12 cellular contexts compared by ENCODE assay signal in genomic region chr6:22888147-22888831, GRCh38.
DNase-seq lines count a peak whose midpoint lies in the region; ATAC-seq, FAIRE-seq and TF ChIP-seq lines count a peak whose summit lies in the region.
"Had no signal": no experiment of that assay in that cellular context is flagged by ENCODE, and none has a peak within 500 bp of the region (broad histone marks: within the 10 kb centered on the region; RNA-seq: fewer than 3 reads in every experiment).

No MANE protein-coding gene starts in this region.

- no peak overlapping the region for H2BK15ac ChIP-seq in H1 (ENCODE audit: low read length)

- no peak overlapping the region for H4K91ac ChIP-seq in H1 (replicated peaks; ENCODE audit: insufficient read length, low read length)

- 90% methylated on average over 4 of the region's 4 CpGs; no CpG with 5 or more reads in 1 of the 2 experiments for WGBS in H1 (ENCODE audit: extremely low coverage in 1 of 2, insufficient coverage in 1 of 2, insufficient read length in 1 of 2, insufficient replicate concordance in 2 of 2, low coverage in 1 of 2, low lambda C conversion rate in 2 of 2, missing lambda C conversion rate in 1 of 2), 2 experiments
- WGBS in pancreas, 2 donors, result 39 to 47% methylated on average over 4 of the region's 4 CpGs
- WGBS in ovary, 3 donors, result 70 to 75% (median 73%) methylated on average over 4 of the region's 4 CpGs

- no peak overlapping the region for H3K9ac ChIP-seq in H1 (replicated peaks in 1 of 4; ENCODE audit: extremely low read depth in 1 of 4, low read depth in 3 of 4, low read length in 3 of 4)

- intact Hi-C loops in pancreas (cut with DNase I), result no loop called here
- intact Hi-C loops in ovary (cut with DNase I), result no loop called here

- TF ChIP-seq EP300 in H1 (IDR thresholded peaks at IDR 0.05; ENCODE audit: borderline replicate concordance in 1 of 2, low read depth in 2 of 2, low read length in 2 of 2), result no peak
- TF ChIP-seq EP300 in ovary (IDR thresholded peaks at IDR 0.05), result no peak

- H3K23ac ChIP-seq in H1 (ENCODE audit: insufficient read length), result no peak overlapping the region

- no peak for FAIRE-seq in H1 (lab: Jason Lieb, UNC)
- no peak for FAIRE-seq in pancreas (lab: Jason Lieb, UNC)

- CTCF ChIA-PET in H1 (lab: Charles Lee; ENCODE audit: partially characterized antibody), result interaction anchor here (1.0 kb wide), 1 partner anchor 27 kb away, joined by 4 read pairs; no protein-coding TSS in a partner anchor

- TF ChIP-seq CTCF in H1 (IDR thresholded peaks at IDR 0.05; ENCODE audit: control extremely low read depth in 1 of 3, insufficient read depth in 1 of 3, low read depth in 1 of 3, low read length in 3 of 3) (no peak), pancreas (IDR thresholded peaks at IDR 0.05) (no peak), ovary (IDR thresholded peaks at IDR 0.05) (no peak)

- no peak overlapping the region for H2BK12ac ChIP-seq in H1 (ENCODE audit: low read depth, low read length)

- no peaks in the 10 kb centered on the region for H3K27me3 ChIP-seq in H1 (replicated peaks in 1 of 4; ENCODE audit: control insufficient read depth in 3 of 4, extremely low read depth in 1 of 4, insufficient read depth in 3 of 4, low read length in 3 of 4)
- no peaks in the 10 kb centered on the region for H3K27me3 ChIP-seq in pancreas
- no peaks in the 10 kb centered on the region for H3K27me3 ChIP-seq in ovary

- no peak overlapping the region for H3K18ac ChIP-seq in H1 (ENCODE audit: extremely low read depth, low read length)

- H2AK5ac ChIP-seq in H1 (ENCODE audit: low read depth, low read length), result no peak overlapping the region

- no peaks in the 10 kb centered on the region for H3K79me1 ChIP-seq in H1 (ENCODE audit: low read depth, low read length)

- H2BK20ac ChIP-seq in H1 (ENCODE audit: low read length), result 0 out of 2 replicates have a peak overlapping the region, but pooled peaks have one; percentile 52

- TF ChIP-seq POLR2A in H1 (IDR thresholded peaks at IDR 0.05; ENCODE audit: control extremely low read depth in 1 of 2, low read depth in 2 of 2, low read length in 2 of 2), result no peak
- TF ChIP-seq POLR2A in ovary (IDR thresholded peaks at IDR 0.05), result no peak

- peak in 3 of 4 donors; percentile 41 to 84 (median 75) for ATAC-seq in pancreas
- ATAC-seq in GM19351 (IDR thresholded peaks at IDR 0.05; ENCODE audit: unreplicated experiment), result no peak
- ATAC-seq: activated CD4-positive, CD25-positive, alpha-beta regulatory T cell treated with anti-CD3 and anti-CD28 coated beads, Interleukin-2, amount 50 U/mL, for 24 hours had no signal

- no peak overlapping the region for H3K4me2 ChIP-seq in H1 (ENCODE audit: insufficient read depth in 1 of 2, low read depth in 2 of 2, low read length in 2 of 2)

- no peak overlapping the region for H4K5ac ChIP-seq in H1 (ENCODE audit: insufficient read length, low read depth, low read length)

- no peak overlapping the region for H2BK5ac ChIP-seq in H1 (ENCODE audit: low read depth, low read length)

- no peaks in the 10 kb centered on the region for H3K4me1 ChIP-seq in H1 (replicated peaks in 1 of 4; ENCODE audit: control insufficient read depth in 3 of 4, insufficient read depth in 4 of 4, low read length in 3 of 4)
- H3K4me1 ChIP-seq in pancreas, result no peaks in the 10 kb centered on the region
- peaks cover 3% of the 10 kb centered on the region for H3K4me1 ChIP-seq in ovary (ENCODE audit: insufficient read depth)

- H3K9me3 ChIP-seq in H1 (ENCODE audit: insufficient read depth in 2 of 2, low read depth in 1 of 2, low read length in 1 of 2) (no peaks in the 10 kb centered on the region), pancreas (no peaks in the 10 kb centered on the region), ovary (no peaks in the 10 kb centered on the region)

- no peaks in the 10 kb centered on the region; a peak in 1 of 8 replicates for H3K36me3 ChIP-seq in H1 (ENCODE audit: control insufficient read depth in 2 of 4, insufficient read depth in 4 of 4, low read length in 3 of 4)
- H3K36me3 ChIP-seq in pancreas, result no peaks in the 10 kb centered on the region
- H3K36me3 ChIP-seq in ovary, result no peaks in the 10 kb centered on the region

- H3K4me3 ChIP-seq in H1 (ENCODE audit: extremely low read depth in 1 of 4, insufficient read depth in 2 of 4, low read depth in 3 of 4, low read length in 4 of 4), result no peak overlapping the region
- H3K4me3 ChIP-seq in pancreas, result no peak overlapping the region
- no peak overlapping the region for H3K4me3 ChIP-seq in ovary

- no peaks in the 10 kb centered on the region for H3K79me2 ChIP-seq in H1 (ENCODE audit: control insufficient read depth in 1 of 2, insufficient read depth in 2 of 2, low read length in 2 of 2)

- H3K56ac ChIP-seq in H1 (replicated peaks; ENCODE audit: insufficient read length, low read depth, low read length), result no peak overlapping the region

- H3K27ac ChIP-seq in H1 (ENCODE audit: low read depth, low read length), result no peak overlapping the region
- peak overlapping the region in 2 of 4 donors; percentile 42 to 43 for H3K27ac ChIP-seq in pancreas
- H3K27ac ChIP-seq in ovary, result no peak overlapping the region

- POLR2A ChIA-PET in H1 (lab: Charles Lee; ENCODE audit: partially characterized antibody), result no interaction called here

- H3K23me2 ChIP-seq in H1 (ENCODE audit: low read depth, low read length), result no peaks in the 10 kb centered on the region

- H3K14ac ChIP-seq in H1 (ENCODE audit: insufficient read length), result no peak overlapping the region

- no peak overlapping the region for H2BK120ac ChIP-seq in H1 (replicated peaks; ENCODE audit: low read depth, low read length)

- no peak overlapping the region for H3K4ac ChIP-seq in H1 (replicated peaks; ENCODE audit: insufficient read length, low read depth, low read length)

- TF ChIP-seq RAD21 in H1 (IDR thresholded peaks at IDR 0.05 in 1 of 2, conservative IDR thresholded peaks at IDR 0.05 in 1 of 2; ENCODE audit: low read depth in 2 of 2, low read length in 2 of 2), result no peak

- H4K20me1 ChIP-seq in H1 (replicated peaks in 1 of 2; ENCODE audit: control insufficient read depth in 1 of 2, insufficient read depth in 2 of 2, low read length in 2 of 2), result no peaks in the 10 kb centered on the region

- DNase-seq in Daoy (ENCODE audit: low read depth) (peak; percentile 68), NCI-H226 (peak; percentile 32), H1 (ENCODE audit: low read depth in 1 of 2, low spot score in 2 of 2) (no peak), pancreas (no peak), ovary (no peak), NCI-H2081 treated with DMSO at 0.1 percent for 48 hours (lab: John Stamatoyannopoulos, UW) (no peak), nucleus accumbens (lab: John Stamatoyannopoulos, UW) (no peak)
- DNase-seq: activated T-cell treated with anti-CD3 and anti-CD28 coated beads, Interleukin-2, amount 50 U/mL, for 1 hour; CD4-positive, CD25-positive, alpha-beta regulatory T cell; endodermal cell had no signal

- no peak overlapping the region for H2AFZ ChIP-seq in H1 (ENCODE audit: low read length)

- H4K8ac ChIP-seq in H1 (ENCODE audit: extremely low read depth, insufficient read depth, low read length), result no peak overlapping the region

TF ChIP-seq in H1, 55 proteins besides CTCF, POLR2A, EP300 and RAD21 (continues in another document):
- TF ChIP-seq ZNF274 (IDR thresholded peaks at IDR 0.05; ENCODE audit: borderline replicate concordance, extremely low read depth, low read length), result no peak
- no peak for TF ChIP-seq NRF1 (IDR thresholded peaks at IDR 0.05; ENCODE audit: low read depth, low read length)
- TF ChIP-seq BCL11A (IDR thresholded peaks at IDR 0.05; ENCODE audit: low read depth in 2 of 2, low read length in 2 of 2), result no peak
- no peak for TF ChIP-seq SRF (IDR thresholded peaks at IDR 0.05; ENCODE audit: low read depth, low read length)

Comparison
In these comparisons a context has a peak if more than half of its experiments do, and no peak if none do; other contexts are left out.
1. DNase-seq: peak in Daoy (single experiment) and NCI-H226 (single experiment); none in H1 (0 of 2), pancreas (0 of 6), ovary (0 of 5), NCI-H2081 treated with DMSO at 0.1 percent for 48 hours (single experiment) and nucleus accumbens (0 of 56).